In the genomic region with DNA sequence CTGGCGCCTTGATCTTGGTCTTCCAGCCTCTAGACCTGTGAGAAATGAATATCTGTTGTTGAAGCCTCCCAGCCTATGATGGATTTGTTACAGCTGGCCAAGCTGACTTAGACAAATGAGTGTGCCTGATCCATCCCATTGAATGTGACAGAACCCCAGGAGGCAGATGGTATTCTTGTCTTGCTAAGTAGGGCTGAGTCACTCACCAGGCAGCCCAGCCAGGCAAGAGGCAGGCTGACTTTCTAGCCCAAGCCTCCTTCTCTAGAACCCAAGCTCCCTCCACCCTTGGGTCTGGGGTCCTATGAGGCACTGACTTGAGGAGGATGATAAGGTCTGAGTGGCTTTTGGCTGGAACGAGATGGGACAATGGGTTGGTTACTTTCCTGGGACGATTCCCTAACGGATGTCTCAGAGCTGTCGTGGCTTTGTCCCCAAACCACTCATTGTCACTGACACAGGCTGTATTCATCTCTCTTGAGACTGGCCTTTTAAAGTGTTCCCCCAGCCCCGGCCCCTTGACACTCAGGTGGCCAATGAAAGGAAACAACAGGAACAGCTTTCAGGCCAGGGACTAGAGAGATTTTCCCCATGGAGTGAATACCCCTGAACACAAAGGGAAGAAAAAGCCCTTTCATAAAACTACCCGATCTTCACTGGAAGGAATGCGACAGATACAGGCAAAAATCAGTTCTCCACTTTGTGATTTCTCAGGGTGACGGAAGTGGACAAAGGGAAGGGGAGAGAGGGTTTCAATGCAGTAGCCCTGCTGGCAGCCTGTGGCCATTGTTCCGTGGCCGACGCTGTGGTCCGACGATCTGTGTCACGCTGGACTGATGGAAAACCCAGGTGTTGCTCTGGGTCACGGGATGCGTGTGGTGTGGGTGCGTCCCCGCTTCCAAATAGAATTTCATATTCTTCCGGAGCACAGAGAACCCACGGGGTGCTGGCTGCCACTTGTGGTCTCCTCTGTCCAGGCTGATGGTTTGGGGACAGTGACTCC, we compare ENCODE assay signal across 20 cellular contexts.
DNase-seq lines count a peak whose midpoint lies in the region; ATAC-seq and TF ChIP-seq lines count a peak whose summit lies in the region.
"Had no signal": no experiment of that assay in that cellular context is flagged by ENCODE, and none has a peak within 500 bp of the region (broad histone marks: within the 10 kb centered on the region; RNA-seq: fewer than 3 reads in every experiment).

No MANE protein-coding gene starts in this region.

- CTCF ChIA-PET in activated CD8-positive, alpha-beta T cell treated with anti-CD3 and anti-CD28 coated beads for 36 hours (lab: Charles Lee) = no interaction called here

- H3K27ac ChIP-seq in ectodermal cell (ENCODE audit: insufficient read depth, low read depth, low read length, poor library complexity, severe bottlenecking) (peak overlapping the region; percentile 85), mesodermal cell (ENCODE audit: low read depth, low read length, severe bottlenecking) (peak overlapping the region; percentile 10), Peyer's patch (no peak overlapping the region)
- H3K27ac ChIP-seq: A549; BLaER1 treated with 17β-estradiol and CSF1 and Interleukin-3, amounts not matched to agents 10 nM and 100 nM; heart right ventricle; spleen had no signal

- intact Hi-C loops in activated CD8-positive, alpha-beta T cell treated with anti-CD3 and anti-CD28 coated beads for 36 hours (cut with micrococcal nuclease) = loop anchor here (5.0 kb wide), 1 partner anchor 73 kb away; no protein-coding TSS in a partner anchor

- H3K27me3 ChIP-seq in ectodermal cell (ENCODE audit: control insufficient read depth, insufficient read depth, low read length, poor library complexity, severe bottlenecking) (no peaks in the 10 kb centered on the region), Peyer's patch (no peaks in the 10 kb centered on the region)
- H3K27me3 ChIP-seq: BLaER1 treated with 17β-estradiol and CSF1 and Interleukin-3, amounts not matched to agents 10 nM and 100 nM had no signal

- H3K4me1 ChIP-seq in ectodermal cell (ENCODE audit: control insufficient read depth, insufficient read depth, low read length) = peaks cover 38% of the 10 kb centered on the region
- H3K4me1 ChIP-seq in mesodermal cell (ENCODE audit: control insufficient read depth, insufficient read depth, low read length, poor library complexity, severe bottlenecking) = peaks cover 8% of the 10 kb centered on the region
- H3K4me1 ChIP-seq in Peyer's patch = no peaks in the 10 kb centered on the region
- H3K4me1 ChIP-seq: A549; BLaER1 treated with 17β-estradiol and CSF1 and Interleukin-3, amounts not matched to agents 10 nM and 100 nM had no signal

- POLR2A ChIA-PET in activated CD8-positive, alpha-beta T cell treated with anti-CD3 and anti-CD28 coated beads for 36 hours (lab: Charles Lee) = no interaction called here

- TF ChIP-seq CTCF in activated CD8-positive, alpha-beta T cell treated with anti-CD3 and anti-CD28 coated beads for 36 hours (IDR thresholded peaks at IDR 0.05) = no peak
- no peak for TF ChIP-seq CTCF in Peyer's patch (IDR thresholded peaks at IDR 0.05)

- H3K4me3 Mint-ChIP-seq in activated CD8-positive, alpha-beta T cell treated with anti-CD3 and anti-CD28 coated beads for 36 hours = no peak overlapping the region
- H3K4me3 Mint-ChIP-seq: central memory CD8-positive, alpha-beta T cell; natural killer cell had no signal

- DNase-seq in Daoy (ENCODE audit: low read depth) = peak; percentile 29
- DNase-seq in NCI-H82 treated with DMSO at 0.1 percent for 48 hours (lab: John Stamatoyannopoulos, UW; ENCODE audit: unreplicated experiment) = peak; percentile 32
- no peak for DNase-seq in activated CD8-positive, alpha-beta T cell treated with anti-CD3 and anti-CD28 coated beads for 36 hours
- no peak for DNase-seq in activated CD8-positive, alpha-beta memory T cell treated with anti-CD3 and anti-CD28 coated beads for 24 hours
- no peak for DNase-seq in Peyer's patch
- DNase-seq: GF-D8; heart right ventricle; IMR-90; kidney; natural killer cell; spleen; stimulated activated CD8-positive, alpha-beta memory T cell treated with anti-CD3 and anti-CD28 coated beads, Interleukin-4, amount 100 ng/mL, for 48 hours; T-cell had no signal

- H3K4me1 Mint-ChIP-seq in activated CD8-positive, alpha-beta T cell treated with anti-CD3 and anti-CD28 coated beads for 36 hours (ENCODE audit: low read depth) = no peaks in the 10 kb centered on the region
- H3K4me1 Mint-ChIP-seq: central memory CD8-positive, alpha-beta T cell; natural killer cell; T-cell had no signal

- WGBS in ectodermal cell, 2 experiments = 23 to 30% methylated on average over 21 of the region's 21 CpGs
- 57 to 67% methylated on average over 13 to 15 of the region's 21 CpGs for WGBS in mesodermal cell (ENCODE audit: insufficient coverage in 2 of 2), 2 experiments

- H3K27me3 Mint-ChIP-seq in activated CD8-positive, alpha-beta T cell treated with anti-CD3 and anti-CD28 coated beads for 36 hours = peaks cover 26% of the 10 kb centered on the region

- no peak overlapping the region for H3K27ac Mint-ChIP-seq in activated CD8-positive, alpha-beta T cell treated with anti-CD3 and anti-CD28 coated beads for 36 hours
- H3K27ac Mint-ChIP-seq: natural killer cell, progenitor cell of endocrine pancreas, T-cell had no signal

- ATAC-seq in activated CD8-positive, alpha-beta T cell treated with anti-CD3 and anti-CD28 coated beads for 36 hours = no peak
- ATAC-seq in GM19023 (IDR thresholded peaks at IDR 0.05; ENCODE audit: unreplicated experiment) = no peak
- ATAC-seq: A549, heart right ventricle, natural killer cell, T-cell had no signal

- H3K4me3 ChIP-seq in ectodermal cell (ENCODE audit: insufficient read depth, low read depth, low read length) (no peak overlapping the region), mesodermal cell (ENCODE audit: extremely low read depth, insufficient read depth, low read length, poor library complexity, severe bottlenecking) (no peak overlapping the region), Peyer's patch (no peak overlapping the region)
- H3K4me3 ChIP-seq: A549; BLaER1 treated with 17β-estradiol and CSF1 and Interleukin-3, amounts not matched to agents 10 nM and 100 nM; heart right ventricle; spleen had no signal

- peaks cover 4% of the 10 kb centered on the region for H3K9me3 ChIP-seq in ectodermal cell (ENCODE audit: control insufficient read depth, low read length)
- H3K9me3 ChIP-seq in mesodermal cell (ENCODE audit: control insufficient read depth, low read length) = peaks cover 10% of the 10 kb centered on the region
- no peaks in the 10 kb centered on the region for H3K9me3 ChIP-seq in Peyer's patch

- peaks cover 2% of the 10 kb centered on the region for H3K9me3 Mint-ChIP-seq in activated CD8-positive, alpha-beta T cell treated with anti-CD3 and anti-CD28 coated beads for 36 hours
- H3K9me3 Mint-ChIP-seq: central memory CD8-positive, alpha-beta T cell; natural killer cell had no signal

- H3K36me3 Mint-ChIP-seq in activated CD8-positive, alpha-beta T cell treated with anti-CD3 and anti-CD28 coated beads for 36 hours (ENCODE audit: low read depth) = peaks cover 1% of the 10 kb centered on the region
- H3K36me3 Mint-ChIP-seq: natural killer cell, T-cell had no signal

- no peak for TF ChIP-seq POLR2A in Peyer's patch (IDR thresholded peaks at IDR 0.05)

- no peaks in the 10 kb centered on the region for H3K36me3 ChIP-seq in ectodermal cell (ENCODE audit: control insufficient read depth, insufficient read depth, low read length)
- no peaks in the 10 kb centered on the region for H3K36me3 ChIP-seq in mesodermal cell (ENCODE audit: control insufficient read depth, insufficient read depth, low read length)
- no peaks in the 10 kb centered on the region for H3K36me3 ChIP-seq in Peyer's patch
- H3K36me3 ChIP-seq: BLaER1 treated with 17β-estradiol and CSF1 and Interleukin-3, amounts not matched to agents 10 nM and 100 nM; heart right ventricle; spleen had no signal

Comparison
In these comparisons a context has a peak if more than half of its experiments do, and no peak if none do; other contexts are left out.
1. DNase-seq: peak in Daoy (single experiment) and NCI-H82 treated with DMSO at 0.1 percent for 48 hours (single experiment); none in activated CD8-positive, alpha-beta T cell treated with anti-CD3 and anti-CD28 coated beads for 36 hours (single experiment), activated CD8-positive, alpha-beta memory T cell treated with anti-CD3 and anti-CD28 coated beads for 24 hours (single experiment) and Peyer's patch (0 of 3).
2. H3K27ac ChIP-seq: peak in ectodermal cell (single experiment) and mesodermal cell (single experiment); none in Peyer's patch (0 of 4).